In genomic region chr5:133274597-133274935, GRCh38 we compare ENCODE assay signal across 24 cellular contexts.
DNase-seq lines count a peak whose midpoint lies in the region; ATAC-seq and TF ChIP-seq lines count a peak whose summit lies in the region.
"Had no signal": no experiment of that assay in that cellular context is flagged by ENCODE, and none has a peak within 500 bp of the region (broad histone marks: within the 10 kb centered on the region; RNA-seq: fewer than 3 reads in every experiment).

No MANE protein-coding gene starts in this region.

- no peaks in the 10 kb centered on the region for H3K9me3 ChIP-seq in Caco-2
- no peaks in the 10 kb centered on the region for H3K9me3 ChIP-seq in RWPE2 (ENCODE audit: severe bottlenecking)
- no peaks in the 10 kb centered on the region for H3K9me3 ChIP-seq in adrenal gland (replicated peaks in 1 of 3)
- H3K9me3 ChIP-seq: pancreas had no signal

- no peak for TF ChIP-seq CTCF in Caco-2 (IDR thresholded peaks at IDR 0.05; ENCODE audit: insufficient read depth in 1 of 2, low read depth in 1 of 2, low read length in 1 of 2, severe bottlenecking in 1 of 2, unreplicated experiment in 1 of 2)
- TF ChIP-seq CTCF in RWPE2 (IDR thresholded peaks at IDR 0.05; ENCODE audit: poor library complexity, severe bottlenecking), result no peak
- TF ChIP-seq CTCF in adrenal gland (IDR thresholded peaks at IDR 0.05), result no peak

- H3K27me3 Mint-ChIP-seq in Caco-2 (ENCODE audit: insufficient read depth, unreplicated experiment), result no peaks in the 10 kb centered on the region
- peaks cover 0 to 18% of the 10 kb centered on the region in 2 donors for H3K27me3 Mint-ChIP-seq in effector memory CD8-positive, alpha-beta T cell
- H3K27me3 Mint-ChIP-seq in activated CD4-positive, alpha-beta T cell treated with anti-CD3 and anti-CD28 coated beads, Interleukin-2, amount 10 ng/mL, durations not matched to agents 24 days and 14 days, result peaks cover 5% of the 10 kb centered on the region
- H3K27me3 Mint-ChIP-seq: CD4-positive, alpha-beta T cell had no signal

- no peaks in the 10 kb centered on the region for H3K36me3 Mint-ChIP-seq in Caco-2 (ENCODE audit: insufficient read depth, unreplicated experiment)
- no peaks in the 10 kb centered on the region for H3K36me3 Mint-ChIP-seq in effector memory CD8-positive, alpha-beta T cell (ENCODE audit: insufficient read depth)
- no peaks in the 10 kb centered on the region for H3K36me3 Mint-ChIP-seq in activated CD4-positive, alpha-beta T cell treated with anti-CD3 and anti-CD28 coated beads, Interleukin-2, amount 10 ng/mL, durations not matched to agents 24 days and 14 days (ENCODE audit: low read depth)

- H3K36me3 ChIP-seq in Caco-2 (ENCODE audit: control insufficient read depth, insufficient read depth, low read length) (no peaks in the 10 kb centered on the region), RWPE2 (ENCODE audit: low read depth) (no peaks in the 10 kb centered on the region), adrenal gland (replicated peaks in 1 of 2) (no peaks in the 10 kb centered on the region)
- H3K36me3 ChIP-seq: cardiac muscle cell, pancreas had no signal

- H3K27me3 ChIP-seq in Caco-2 (replicated peaks; ENCODE audit: control insufficient read depth, insufficient read depth, low read length) (no peaks in the 10 kb centered on the region), RWPE2 (ENCODE audit: insufficient read depth, poor library complexity, severe bottlenecking) (no peaks in the 10 kb centered on the region), adrenal gland (no peaks in the 10 kb centered on the region)
- H3K27me3 ChIP-seq: cardiac muscle cell, dorsolateral prefrontal cortex, pancreas had no signal

- no peak overlapping the region for H3K27ac Mint-ChIP-seq in Caco-2 (ENCODE audit: unreplicated experiment)
- no peak overlapping the region for H3K27ac Mint-ChIP-seq in effector memory CD8-positive, alpha-beta T cell
- no peak overlapping the region for H3K27ac Mint-ChIP-seq in activated CD4-positive, alpha-beta T cell treated with anti-CD3 and anti-CD28 coated beads, Interleukin-2, amount 10 ng/mL, durations not matched to agents 24 days and 14 days
- H3K27ac Mint-ChIP-seq: activated T-helper 2 cell treated with anti-CD3 and anti-CD28 coated beads, Interferon-gamma antibody, Interleukin-2, Interleukin-4, amounts not matched to agents 10 μg/mL and 5 μg/mL and 100 μg/mL, durations not matched to agents 14 hours and 24 hours and 36 hours; CD4-positive, alpha-beta T cell had no signal

- WGBS in adrenal gland, 4 donors, result 67 to 74% (median 70%) methylated on average over 5 of the region's 5 CpGs

- TF ChIP-seq POLR2A in adrenal gland (IDR thresholded peaks at IDR 0.05), result no peak

- CTCF ChIA-PET in Caco-2 (lab: Charles Lee) (interaction anchor here (0.6 to 1.3 kb wide), 4 partner anchors 10 to 26 kb away, joined by 3 to 5 read pairs (median 4); no protein-coding TSS in a partner anchor), HEK293T (lab: Yijun Ruan, JAX) (interaction anchor here (0.5 to 1.6 kb wide), 3 partner anchors 11 to 929 kb away, joined by 3 to 5 read pairs (median 4); no protein-coding TSS in a partner anchor)

- no peak overlapping the region for H3K4me3 Mint-ChIP-seq in Caco-2 (ENCODE audit: unreplicated experiment)
- no peak overlapping the region for H3K4me3 Mint-ChIP-seq in effector memory CD8-positive, alpha-beta T cell
- H3K4me3 Mint-ChIP-seq in activated CD4-positive, alpha-beta T cell treated with anti-CD3 and anti-CD28 coated beads, Interleukin-2, amount 10 ng/mL, durations not matched to agents 24 days and 14 days, result no peak overlapping the region
- H3K4me3 Mint-ChIP-seq: CD4-positive, alpha-beta T cell had no signal

- BruUV-seq in Caco-2 (replicated peaks; lab: Mats Ljungman, UMichigan), result no TSS peak

- intact Hi-C loops in Caco-2 (cut with micrococcal nuclease; ENCODE audit: unreplicated experiment) (no loop called here), adrenal gland (cut with DNase I) (no loop called here)
- intact Hi-C loops in activated CD4-positive, alpha-beta T cell treated with anti-CD3 and anti-CD28 coated beads, Interleukin-2, amount 10 ng/mL, durations not matched to agents 24 days and 14 days (cut with micrococcal nuclease), result no loop called here

- peaks cover 9% of the 10 kb centered on the region; the same call in 1 of the 2 replicates for H3K4me1 ChIP-seq in Caco-2
- H3K4me1 ChIP-seq in RWPE2 (ENCODE audit: insufficient read depth, poor library complexity, severe bottlenecking), result no peaks in the 10 kb centered on the region
- no peaks in the 10 kb centered on the region for H3K4me1 ChIP-seq in adrenal gland (replicated peaks in 1 of 2)
- H3K4me1 ChIP-seq: pancreas had no signal

- POLR2A ChIA-PET in Caco-2 (lab: Charles Lee), result interaction anchor here (0.5 kb wide), 1 partner anchor 311 kb away, joined by 3 read pairs; the partner anchor contains the start of gene AFF4
- POLR2A ChIA-PET in HEK293T (lab: Yijun Ruan, JAX), result interaction anchor here (1.2 kb wide), 1 partner anchor 69 kb away, joined by 4 read pairs; no protein-coding TSS in a partner anchor

- H3K4me3 ChIP-seq in Caco-2 (ENCODE audit: low read depth, low read length) (no peak overlapping the region), RWPE2 (ENCODE audit: severe bottlenecking) (no peak overlapping the region), adrenal gland (no peak overlapping the region)
- H3K4me3 ChIP-seq: cardiac muscle cell, dorsolateral prefrontal cortex, lung, pancreas, smooth muscle cell had no signal

- H3K4me1 Mint-ChIP-seq in Caco-2 (ENCODE audit: low read depth, unreplicated experiment), result peaks cover 6% of the 10 kb centered on the region
- H3K4me1 Mint-ChIP-seq in effector memory CD8-positive, alpha-beta T cell (ENCODE audit: low read depth in 2 of 2), result no peaks in the 10 kb centered on the region
- H3K4me1 Mint-ChIP-seq in activated CD4-positive, alpha-beta T cell treated with anti-CD3 and anti-CD28 coated beads, Interleukin-2, amount 10 ng/mL, durations not matched to agents 24 days and 14 days, result no peaks in the 10 kb centered on the region

- H3K27ac ChIP-seq in RWPE2 (ENCODE audit: poor library complexity, severe bottlenecking), result no peak overlapping the region
- H3K27ac ChIP-seq in adrenal gland, result no peak overlapping the region
- H3K27ac ChIP-seq: cardiac muscle cell, dorsolateral prefrontal cortex, pancreas had no signal

- H3K9me3 Mint-ChIP-seq in Caco-2 (ENCODE audit: unreplicated experiment), result no peaks in the 10 kb centered on the region
- H3K9me3 Mint-ChIP-seq in effector memory CD8-positive, alpha-beta T cell, result no peaks in the 10 kb centered on the region
- H3K9me3 Mint-ChIP-seq in activated CD4-positive, alpha-beta T cell treated with anti-CD3 and anti-CD28 coated beads, Interleukin-2, amount 10 ng/mL, durations not matched to agents 24 days and 14 days, result no peaks in the 10 kb centered on the region
- H3K9me3 Mint-ChIP-seq: activated T-helper 2 cell treated with anti-CD3 and anti-CD28 coated beads, Interferon-gamma antibody, Interleukin-2, Interleukin-4, amounts not matched to agents 10 μg/mL and 5 μg/mL and 100 μg/mL, durations not matched to agents 14 hours and 24 hours and 36 hours; CD4-positive, alpha-beta T cell had no signal

- peak; percentile 26; the same call in 1 of the 3 replicates for ATAC-seq in RWPE2 (ENCODE audit: low read depth)
- no peak for ATAC-seq in effector memory CD8-positive, alpha-beta T cell (replicated peaks)
- no peak for ATAC-seq in HG03571 (IDR thresholded peaks at IDR 0.05; ENCODE audit: unreplicated experiment)
- ATAC-seq: esophagus mucosa, HCT116, pancreas had no signal

- DNase-seq in Caco-2 (peak; percentile 76 to 78), HEK293T (ENCODE audit: extremely low spot score) (peak; percentile 44), RWPE2 (ENCODE audit: low spot score) (no peak), iPS-NIHi7 (ENCODE audit: extremely low spot score) (peak; percentile 42), adrenal gland (no peak)
- DNase-seq in effector memory CD8-positive, alpha-beta T cell, result no peak
- no peak for DNase-seq in activated CD4-positive, alpha-beta T cell treated with anti-CD3 and anti-CD28 coated beads, Interleukin-2, amount 10 ng/mL, durations not matched to agents 24 days and 14 days
- DNase-seq: activated CD4-positive, CD25-positive, alpha-beta regulatory T cell treated with anti-CD3 and anti-CD28 coated beads, Interleukin-2, amount 50 U/mL, for 72 hours; CD4-positive, alpha-beta T cell; dorsolateral prefrontal cortex; EL; head of caudate nucleus; Kasumi-1; NCI-H1105 treated with DMSO at 0.1 percent for 48 hours; NCI-H2227 treated with DMSO at 0.1 percent for 48 hours; pancreas; stimulated activated CD4-positive, alpha-beta T cell treated with anti-CD3 and anti-CD28 coated beads, Interleukin-4, amount 100 ng/mL, for 24 hours had no signal

TF ChIP-seq in HEK293T, 16 proteins besides CTCF, POLR2A, EP300 and RAD21:
- TF ChIP-seq NFRKB (IDR thresholded peaks at IDR 0.05) (no peak), FOXA1 (IDR thresholded peaks at IDR 0.05) (no peak), CTBP1 (IDR thresholded peaks at IDR 0.05; ENCODE audit: borderline replicate concordance) (no peak), SUZ12 (IDR thresholded peaks at IDR 0.05) (no peak), SP1 (IDR thresholded peaks at IDR 0.05) (no peak), L3MBTL2 (conservative IDR thresholded peaks at IDR 0.05) (no peak), FOXK2 (IDR thresholded peaks at IDR 0.05) (no peak), LEF1 (IDR thresholded peaks at IDR 0.05; ENCODE audit: borderline replicate concordance) (no peak), ARNT (IDR thresholded peaks at IDR 0.05) (no peak), FOXM1 (IDR thresholded peaks at IDR 0.05; ENCODE audit: borderline replicate concordance) (no peak), ZNF384 (IDR thresholded peaks at IDR 0.05) (no peak), HDGF (IDR thresholded peaks at IDR 0.05; ENCODE audit: borderline replicate concordance) (no peak), ELF4 (IDR thresholded peaks at IDR 0.05) (no peak), TARDBP (IDR thresholded peaks at IDR 0.05) (no peak)

Comparison
In these comparisons a context has a peak if more than half of its experiments do, and no peak if none do; other contexts are left out.
1. DNase-seq: peak in Caco-2 (2 of 2), HEK293T (single experiment) and iPS-NIHi7 (single experiment); none in RWPE2 (single experiment), effector memory CD8-positive, alpha-beta T cell (0 of 3), activated CD4-positive, alpha-beta T cell treated with anti-CD3 and anti-CD28 coated beads, Interleukin-2, amount 10 ng/mL, durations not matched to agents 24 days and 14 days (single experiment) and adrenal gland (0 of 7).